Comparison of ENCODE assay signal across 7 cellular contexts in genomic region chr5:9496801-9497200, GRCh38.
"Had no signal": no experiment of that assay in that cellular context is flagged by ENCODE, and none has a peak within 500 bp of the region (broad histone marks: within the 10 kb centered on the region; RNA-seq: fewer than 3 reads in every experiment).

No MANE protein-coding gene starts in this region.

- DNase-seq: GM23248, GOT3, H7, H9, HCEC 1CT, HFFc6 had no signal

- H3K4me3 ChIP-seq: GM23248 had no signal

- H3K9ac ChIP-seq: GM23248 had no signal

- H3K9me3 Mint-ChIP-seq: H9, HFFc6 had no signal

- H2AFZ ChIP-seq: GM23248 had no signal

- H3K4me3 Mint-ChIP-seq: H9, HFFc6 had no signal

- ATAC-seq: HCT116 had no signal

- H3K27ac ChIP-seq: GM23248 had no signal

- H3K27ac Mint-ChIP-seq: H9, HFFc6 had no signal
